In genomic region chr1:230309646-230310177, GRCh38 we compare ENCODE assay signal across 12 cellular contexts.
A peak's percentile ranks its signal among the peaks of the same experiment; 100 is the strongest.
DNase-seq lines count a peak whose midpoint lies in the region; ATAC-seq and TF ChIP-seq lines count a peak whose summit lies in the region.
"Had no signal": no experiment of that assay in that cellular context is flagged by ENCODE, and none has a peak within 500 bp of the region (broad histone marks: within the 10 kb centered on the region; RNA-seq: fewer than 3 reads in every experiment).

No MANE protein-coding gene starts in this region.

- peaks cover 11% of the 10 kb centered on the region for H3K4me1 ChIP-seq in left ventricle myocardium inferior
- no peaks in the 10 kb centered on the region for H3K4me1 ChIP-seq in IMR-90 (ENCODE audit: control insufficient read depth, insufficient read depth, low read length)
- peaks cover 8% of the 10 kb centered on the region for H3K4me1 ChIP-seq in body of pancreas
- H3K4me1 ChIP-seq in mucosa of descending colon (ENCODE audit: low read depth), result no peaks in the 10 kb centered on the region
- peaks cover 0 to 5% (median 1%) of the 10 kb centered on the region in 4 donors for H3K4me1 ChIP-seq in upper lobe of left lung

- H3K18ac ChIP-seq in IMR-90 (ENCODE audit: low read depth, low read length), result no peak overlapping the region

- H3K36me3 ChIP-seq in left ventricle myocardium inferior, result no peaks in the 10 kb centered on the region
- H3K36me3 ChIP-seq in IMR-90 (ENCODE audit: control insufficient read depth, insufficient read depth, low read length), result no peaks in the 10 kb centered on the region
- H3K36me3 ChIP-seq in body of pancreas (replicated peaks in 1 of 2; ENCODE audit: insufficient read depth in 1 of 2, low read depth in 2 of 2), result no peaks in the 10 kb centered on the region
- no peaks in the 10 kb centered on the region for H3K36me3 ChIP-seq in mucosa of descending colon (ENCODE audit: low read depth)
- H3K36me3 ChIP-seq in upper lobe of left lung, result no peaks in the 10 kb centered on the region

- H3K79me1 ChIP-seq in IMR-90 (ENCODE audit: low read depth in 1 of 2, low read length in 2 of 2), result no peaks in the 10 kb centered on the region

- no peak overlapping the region for H2AK5ac ChIP-seq in IMR-90 (ENCODE audit: low read depth, low read length)

- no peak overlapping the region for H2BK120ac ChIP-seq in IMR-90 (ENCODE audit: low read depth, low read length)

- H3K9me3 ChIP-seq in left ventricle myocardium inferior (replicated peaks) (no peaks in the 10 kb centered on the region), IMR-90 (ENCODE audit: control insufficient read depth, insufficient read depth, low read length) (no peaks in the 10 kb centered on the region), body of pancreas (no peaks in the 10 kb centered on the region), mucosa of descending colon (no peaks in the 10 kb centered on the region), upper lobe of left lung (no peaks in the 10 kb centered on the region)

- no peaks in the 10 kb centered on the region for H3K9me1 ChIP-seq in IMR-90 (ENCODE audit: insufficient read depth, low read length)

- no peak overlapping the region for H3K14ac ChIP-seq in IMR-90 (replicated peaks; ENCODE audit: low read depth, low read length)

- H3K4me2 ChIP-seq in IMR-90 (ENCODE audit: low read depth, low read length), result no peak overlapping the region

- no peak for TF ChIP-seq CTCF in left ventricle myocardium inferior (IDR thresholded peaks at IDR 0.05; ENCODE audit: borderline replicate concordance)
- no peak for TF ChIP-seq CTCF in IMR-90 (conservative IDR thresholded peaks at IDR 0.05; ENCODE audit: low read depth, low read length)
- no peak for TF ChIP-seq CTCF in body of pancreas (IDR thresholded peaks at IDR 0.05)
- TF ChIP-seq CTCF in mucosa of descending colon (IDR thresholded peaks at IDR 0.05), result no peak
- no peak for TF ChIP-seq CTCF in upper lobe of left lung (IDR thresholded peaks at IDR 0.05)

- in situ Hi-C loops in IMR-90 (cut with MboI; ENCODE audit: low sequenced_read_pairs), result loop anchor here (10.0 to 25.0 kb wide), 2 partner anchors 645 to 1047 kb away; partner anchors contain the start of gene RAB4A

- H3K23ac ChIP-seq in IMR-90 (ENCODE audit: low read depth, low read length), result no peak overlapping the region

- H3K27ac ChIP-seq in left ventricle myocardium inferior (replicated peaks), result no peak overlapping the region
- no peak overlapping the region for H3K27ac ChIP-seq in IMR-90 (ENCODE audit: insufficient read depth, low read length)
- H3K27ac ChIP-seq in body of pancreas, result no peak overlapping the region
- no peak overlapping the region for H3K27ac ChIP-seq in upper lobe of left lung
- H3K27ac ChIP-seq: 22Rv1, GM23248 had no signal

- CTCF ChIA-PET in IMR-90 (lab: Yijun Ruan, JAX), result interaction anchor here (0.6 to 1.6 kb wide), 2 partner anchors 616 to 1052 kb away, joined by 3 read pairs; no protein-coding TSS in a partner anchor

- H2BK5ac ChIP-seq in IMR-90 (ENCODE audit: low read depth, low read length, poor library complexity, severe bottlenecking), result no peak overlapping the region

- no peak for TF ChIP-seq EP300 in upper lobe of left lung (IDR thresholded peaks at IDR 0.05)

- H2BK20ac ChIP-seq in IMR-90 (ENCODE audit: low read depth, low read length), result no peak overlapping the region

- H3K27me3 ChIP-seq in left ventricle myocardium inferior (ENCODE audit: low read depth) (peaks cover 27% of the 10 kb centered on the region), IMR-90 (ENCODE audit: control insufficient read depth, insufficient read depth, low read length) (peaks cover 2% of the 10 kb centered on the region), body of pancreas (no peaks in the 10 kb centered on the region), upper lobe of left lung (no peaks in the 10 kb centered on the region)

- 79% methylated on average over 6 of the region's 15 CpGs; no CpG with 5 or more reads in 1 of the 2 experiments for WGBS in IMR-90 (ENCODE audit: extremely low coverage in 2 of 2, insufficient read length in 1 of 2), 2 experiments
- 90 to 91% methylated on average over 15 of the region's 15 CpGs for WGBS in body of pancreas, 2 donors
- 89 to 92% methylated on average over 15 of the region's 15 CpGs for WGBS in upper lobe of left lung, 2 donors

- no peak overlapping the region for H3K9ac ChIP-seq in IMR-90 (ENCODE audit: low read depth, low read length)
- H3K9ac ChIP-seq: GM23248 had no signal

- no peak for TF ChIP-seq RAD21 in IMR-90 (IDR thresholded peaks at IDR 0.05; ENCODE audit: low read length)

- H2AK9ac ChIP-seq in IMR-90 (replicated peaks; ENCODE audit: low read depth, low read length, poor library complexity), result peak overlapping the region; percentile 6

- H2BK15ac ChIP-seq in IMR-90 (ENCODE audit: low read depth, low read length), result no peak overlapping the region

- dilution Hi-C loops in IMR-90 (cut with HindIII; ENCODE audit: low sequenced_read_pairs, unreplicated experiment), result no loop called here

- no peak overlapping the region for H3K4ac ChIP-seq in IMR-90 (ENCODE audit: low read depth, low read length)

- TF ChIP-seq POLR2A in IMR-90 (IDR thresholded peaks at IDR 0.05; ENCODE audit: low read depth, low read length), result no peak
- TF ChIP-seq POLR2A in body of pancreas (IDR thresholded peaks at IDR 0.05), result no peak
- TF ChIP-seq POLR2A in upper lobe of left lung (IDR thresholded peaks at IDR 0.05), result no peak

- H3K4me3 ChIP-seq in left ventricle myocardium inferior (no peak overlapping the region), IMR-90 (ENCODE audit: insufficient read depth, low read depth, low read length) (no peak overlapping the region), body of pancreas (no peak overlapping the region), mucosa of descending colon (no peak overlapping the region), upper lobe of left lung (no peak overlapping the region)
- H3K4me3 ChIP-seq: GM12878, GM23248, K562 had no signal

- H4K8ac ChIP-seq in IMR-90 (ENCODE audit: low read depth in 2 of 2, low read length in 2 of 2), result no peak overlapping the region

- no peak overlapping the region for H4K91ac ChIP-seq in IMR-90 (ENCODE audit: insufficient read depth, low read depth, low read length)

- no peaks in the 10 kb centered on the region for H4K20me1 ChIP-seq in IMR-90 (ENCODE audit: insufficient read depth, low read length)

- POLR2A ChIA-PET in IMR-90 (lab: Charles Lee; ENCODE audit: unreplicated experiment), result no interaction called here

- DNase-seq in cardiac septum (ENCODE audit: low spot score), result peak; percentile 59
- no peak for DNase-seq in left ventricle myocardium inferior
- DNase-seq in IMR-90, result no peak
- DNase-seq in posterior vena cava (ENCODE audit: low spot score), result peak; percentile 74
- no peak for DNase-seq in body of pancreas
- DNase-seq in mucosa of descending colon, result no peak
- no peak for DNase-seq in upper lobe of left lung
- DNase-seq: H9 had no signal

- intact Hi-C loops in cardiac septum (cut with DNase I), result loop anchor here (1.0 to 5.0 kb wide), 2 partner anchors 37 to 648 kb away; no protein-coding TSS in a partner anchor
- intact Hi-C loops in left ventricle myocardium inferior (cut with micrococcal nuclease), result loop anchor here (10.0 kb wide), 1 partner anchor 645 kb away; no protein-coding TSS in a partner anchor
- intact Hi-C loops in IMR-90 (cut with micrococcal nuclease), result loop anchor here (1.0 to 10.0 kb wide), 6 partner anchors 463 to 1055 kb away; partner anchors contain the start of genes TAF5L and URB2
- intact Hi-C loops in posterior vena cava (cut with DNase I), result loop anchor here (5.0 kb wide), 1 partner anchor 647 kb away; no protein-coding TSS in a partner anchor
- intact Hi-C loops in body of pancreas (cut with DNase I), result loop anchor here (5.0 to 10.0 kb wide), 2 partner anchors 525 to 647 kb away; no protein-coding TSS in a partner anchor
- intact Hi-C loops in mucosa of descending colon (cut with DNase I, micrococcal nuclease), result loop anchor here (2.0 to 5.0 kb wide), 2 partner anchors 647 to 649 kb away; no protein-coding TSS in a partner anchor

- ATAC-seq in IMR-90 (ENCODE audit: low read depth) (no peak), body of pancreas (no peak), mucosa of descending colon (no peak), upper lobe of left lung (ENCODE audit: low FRiP score in 2 of 2) (no peak)

- no peak overlapping the region for H4K5ac ChIP-seq in IMR-90 (ENCODE audit: low read depth, low read length)

- peak overlapping the region; percentile 58 for H2AFZ ChIP-seq in IMR-90 (replicated peaks; ENCODE audit: low read length, poor library complexity)
- H2AFZ ChIP-seq: GM23248 had no signal

- no TSS peak for BruUV-seq in IMR-90 (replicated peaks; lab: Mats Ljungman, UMichigan)

- no peak overlapping the region for H3K56ac ChIP-seq in IMR-90 (ENCODE audit: extremely low read depth, insufficient read depth, low read length)

TF ChIP-seq in IMR-90, 13 proteins besides CTCF, POLR2A, EP300 and RAD21 (continues in another document):
- no peak for TF ChIP-seq BHLHE40 (IDR thresholded peaks at IDR 0.05; ENCODE audit: low read depth, low read length)
- no peak for TF ChIP-seq MXI1 (IDR thresholded peaks at IDR 0.05; ENCODE audit: borderline replicate concordance, low read depth, low read length)
- no peak for TF ChIP-seq NFE2L2 (IDR thresholded peaks at IDR 0.05; ENCODE audit: low read depth, low read length)
- TF ChIP-seq, protein P1, sequence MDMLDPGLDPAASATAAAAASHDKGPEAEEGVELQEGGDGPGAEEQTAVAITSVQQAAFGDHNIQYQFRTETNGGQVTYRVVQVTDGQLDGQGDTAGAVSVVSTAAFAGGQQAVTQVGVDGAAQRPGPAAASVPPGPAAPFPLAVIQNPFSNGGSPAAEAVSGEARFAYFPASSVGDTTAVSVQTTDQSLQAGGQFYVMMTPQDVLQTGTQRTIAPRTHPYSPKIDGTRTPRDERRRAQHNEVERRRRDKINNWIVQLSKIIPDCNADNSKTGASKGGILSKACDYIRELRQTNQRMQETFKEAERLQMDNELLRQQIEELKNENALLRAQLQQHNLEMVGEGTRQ (IDR thresholded peaks at IDR 0.05; ENCODE audit: low read depth, low read length), result no peak
- TF ChIP-seq SMC3 (IDR thresholded peaks at IDR 0.05; ENCODE audit: low read depth, low read length), result no peak
- no peak for TF ChIP-seq RFX5 (IDR thresholded peaks at IDR 0.05; ENCODE audit: low read depth, low read length)
- no peak for TF ChIP-seq MAFK (IDR thresholded peaks at IDR 0.05; ENCODE audit: low read depth, low read length)
- no peak for TF ChIP-seq CHD1 (IDR thresholded peaks at IDR 0.05; ENCODE audit: low read depth, low read length)
- TF ChIP-seq, protein P2, sequence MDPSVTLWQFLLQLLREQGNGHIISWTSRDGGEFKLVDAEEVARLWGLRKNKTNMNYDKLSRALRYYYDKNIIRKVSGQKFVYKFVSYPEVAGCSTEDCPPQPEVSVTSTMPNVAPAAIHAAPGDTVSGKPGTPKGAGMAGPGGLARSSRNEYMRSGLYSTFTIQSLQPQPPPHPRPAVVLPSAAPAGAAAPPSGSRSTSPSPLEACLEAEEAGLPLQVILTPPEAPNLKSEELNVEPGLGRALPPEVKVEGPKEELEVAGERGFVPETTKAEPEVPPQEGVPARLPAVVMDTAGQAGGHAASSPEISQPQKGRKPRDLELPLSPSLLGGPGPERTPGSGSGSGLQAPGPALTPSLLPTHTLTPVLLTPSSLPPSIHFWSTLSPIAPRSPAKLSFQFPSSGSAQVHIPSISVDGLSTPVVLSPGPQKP (IDR thresholded peaks at IDR 0.05; ENCODE audit: borderline replicate concordance, low read depth, low read length), result no peak
- TF ChIP-seq RCOR1 (IDR thresholded peaks at IDR 0.05; ENCODE audit: insufficient replicate concordance, low read length), result no peak

Comparison
In these comparisons a context has a peak if more than half of its experiments do, and no peak if none do; other contexts are left out.
1. DNase-seq: peak in cardiac septum (single experiment) and posterior vena cava (single experiment); none in left ventricle myocardium inferior (single experiment), IMR-90 (single experiment), body of pancreas (0 of 4), mucosa of descending colon (0 of 3) and upper lobe of left lung (0 of 2).